ENCODE assay signal across 17 cellular contexts in genomic region chr3:193975072-193975535, GRCh38.
DNase-seq lines count a peak whose midpoint lies in the region; ATAC-seq and TF ChIP-seq lines count a peak whose summit lies in the region.
"Had no signal": no experiment of that assay in that cellular context is flagged by ENCODE, and none has a peak within 500 bp of the region (broad histone marks: within the 10 kb centered on the region; RNA-seq: fewer than 3 reads in every experiment).

No MANE protein-coding gene starts in this region.

- H3K4me3 Mint-ChIP-seq in mesothelial cell of epicardium: no peak overlapping the region
- H3K4me3 Mint-ChIP-seq: activated T-cell treated with anti-CD3 and anti-CD28 coated beads, Interleukin-2, amount 50 U/mL, for 24 hours; T-helper 1 cell treated with Interleukin-12 subunit alpha and Interleukin-12 subunit beta and Interleukin-4 antibody, amounts not matched to agents 30 μg/mL and 1 μg/mL, for 36 hours had no signal

- WGBS in ectodermal cell, 2 experiments: 2 to 4% methylated on average over 8 to 9 of the region's 9 CpGs

- H3K27me3 Mint-ChIP-seq in mesothelial cell of epicardium (ENCODE audit: low read depth): no peaks in the 10 kb centered on the region

- H3K27ac ChIP-seq in C4-2B (peak overlapping the region; percentile 31), ectodermal cell (ENCODE audit: insufficient read depth, low read depth, low read length, poor library complexity, severe bottlenecking) (peak overlapping the region; percentile 93)
- H3K27ac ChIP-seq: lower lobe of right lung, RWPE1 had no signal

- H3K4me1 Mint-ChIP-seq in mesothelial cell of epicardium: peaks cover 65% of the 10 kb centered on the region

- H3K36me3 ChIP-seq in ectodermal cell (ENCODE audit: control insufficient read depth, insufficient read depth, low read length): no peaks in the 10 kb centered on the region
- H3K36me3 ChIP-seq: esophagus muscularis mucosa, lower lobe of right lung had no signal

- peak; percentile 59 for DNase-seq in HuH-7.5 (ENCODE audit: low spot score)
- DNase-seq in mesothelial cell of epicardium (ENCODE audit: low spot score in 2 of 2, unreplicated experiment in 2 of 2): no peak
- no peak for DNase-seq in G401 (ENCODE audit: low spot score)
- DNase-seq in NAMALWA (ENCODE audit: low spot score): no peak
- DNase-seq: activated T-cell treated with anti-CD3 and anti-CD28 coated beads, Interleukin-2, amount 50 U/mL, for 24 hours; DMS 273 treated with DMSO at 0.1 percent for 48 hours; hippocampal formation; lower lobe of right lung; NCI-H446 treated with DMSO at 0.1 percent for 48 hours; occipital lobe had no signal

- TF ChIP-seq CTCF in C4-2B (conservative IDR thresholded peaks at IDR 0.05): no peak
- no peak for TF ChIP-seq CTCF in mesothelial cell of epicardium (IDR thresholded peaks at IDR 0.05; ENCODE audit: unreplicated experiment)

- H3K9me3 Mint-ChIP-seq in mesothelial cell of epicardium: no peaks in the 10 kb centered on the region
- H3K9me3 Mint-ChIP-seq: activated T-cell treated with anti-CD3 and anti-CD28 coated beads, Interleukin-2, amount 50 U/mL, for 24 hours; T-helper 1 cell treated with Interleukin-12 subunit alpha and Interleukin-12 subunit beta and Interleukin-4 antibody, amounts not matched to agents 30 μg/mL and 1 μg/mL, for 36 hours had no signal

- H3K36me3 Mint-ChIP-seq in mesothelial cell of epicardium: no peaks in the 10 kb centered on the region

- H3K4me1 ChIP-seq in ectodermal cell (ENCODE audit: control insufficient read depth, insufficient read depth, low read length): peaks cover 52% of the 10 kb centered on the region

- no peak for ATAC-seq in HG02938 (IDR thresholded peaks at IDR 0.05; ENCODE audit: unreplicated experiment)
- ATAC-seq in HG02623 (IDR thresholded peaks at IDR 0.05; ENCODE audit: unreplicated experiment): no peak

- H3K27ac Mint-ChIP-seq in mesothelial cell of epicardium: peak overlapping the region; percentile 51
- H3K27ac Mint-ChIP-seq: activated T-cell treated with anti-CD3 and anti-CD28 coated beads, Interleukin-2, amount 50 U/mL, for 24 hours; T-helper 1 cell treated with Interleukin-12 subunit alpha and Interleukin-12 subunit beta and Interleukin-4 antibody, amounts not matched to agents 30 μg/mL and 1 μg/mL, for 36 hours had no signal

- in situ Hi-C loops in G401 (cut with HindIII; ENCODE audit: low sequenced_read_pairs): no loop called here

- no peaks in the 10 kb centered on the region for H3K9me3 ChIP-seq in ectodermal cell (ENCODE audit: control insufficient read depth, low read length)
- H3K9me3 ChIP-seq: esophagus muscularis mucosa, lower lobe of right lung had no signal

- H3K27me3 ChIP-seq in ectodermal cell (ENCODE audit: control insufficient read depth, insufficient read depth, low read length, poor library complexity, severe bottlenecking): peaks cover 3% of the 10 kb centered on the region
- H3K27me3 ChIP-seq: esophagus muscularis mucosa had no signal

- no peak overlapping the region for H3K4me3 ChIP-seq in ectodermal cell (ENCODE audit: insufficient read depth, low read depth, low read length)
- H3K4me3 ChIP-seq: esophagus muscularis mucosa, lower lobe of right lung had no signal
